15 cellular contexts compared by ENCODE assay signal in the genomic region with DNA sequence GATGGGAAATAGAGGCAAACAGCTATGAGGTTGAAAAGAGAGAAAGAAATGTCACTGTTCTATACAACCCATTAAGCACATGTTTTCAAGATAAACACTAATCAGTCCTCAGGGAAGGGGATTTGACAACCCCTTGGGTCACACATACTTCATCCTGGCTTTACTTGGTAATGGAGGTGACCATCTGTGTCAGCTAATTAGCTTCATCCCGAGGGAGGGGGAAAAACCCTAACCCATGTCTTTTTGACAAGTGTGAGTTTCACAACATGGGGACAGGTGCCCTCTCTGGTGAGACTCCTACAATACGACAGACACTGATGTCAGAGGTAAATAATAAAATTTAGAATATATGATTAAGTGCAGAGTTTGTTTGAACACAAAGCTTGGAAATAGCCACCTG. TPM values are rescaled to one million over a fixed set of nuclear protein-coding genes. Genes with fewer than 3 reads are reported as not detected.
A peak's percentile ranks its signal among the peaks of the same experiment; 100 is the strongest.
DNase-seq lines count a peak whose midpoint lies in the region; ATAC-seq and TF ChIP-seq lines count a peak whose summit lies in the region.
"Had no signal": no experiment of that assay in that cellular context is flagged by ENCODE, and none has a peak within 500 bp of the region (broad histone marks: within the 10 kb centered on the region; RNA-seq: fewer than 3 reads in every experiment).

No MANE protein-coding gene starts in this region.

- H3K9ac ChIP-seq in endodermal cell (ENCODE audit: extremely low read depth, low read length, poor library complexity, severe bottlenecking), result no peak overlapping the region

- H3K9me3 ChIP-seq in endodermal cell (ENCODE audit: control insufficient read depth, low read length), result peaks cover 12% of the 10 kb centered on the region
- H3K9me3 ChIP-seq: transverse colon had no signal

- H3K4me3 ChIP-seq in endodermal cell (ENCODE audit: low read length), result peak overlapping the region; percentile 99
- H3K4me3 ChIP-seq: lung had no signal

- H3K36me3 ChIP-seq in endodermal cell (ENCODE audit: control insufficient read depth, insufficient read depth, low read length), result no peaks in the 10 kb centered on the region
- H3K36me3 ChIP-seq: transverse colon had no signal

- TF ChIP-seq CTCF in endodermal cell (conservative IDR thresholded peaks at IDR 0.05), result peak; percentile 11

- H3K4me1 ChIP-seq in endodermal cell (ENCODE audit: control insufficient read depth, insufficient read depth, low read length), result peaks cover 9% of the 10 kb centered on the region

- 69 to 70% methylated on average over 2 of the region's 2 CpGs for WGBS in endodermal cell (ENCODE audit: insufficient coverage in 1 of 2, insufficient read length in 1 of 2), 2 experiments

- H3K9me3 Mint-ChIP-seq in activated T-cell treated with anti-CD3 and anti-CD28 coated beads, Interleukin-2, amount 50 U/mL, for 72 hours, result peaks cover 0 to 2% of the 10 kb centered on the region in 2 donors
- H3K9me3 Mint-ChIP-seq in endodermal cell, result peaks cover 12% of the 10 kb centered on the region
- H3K9me3 Mint-ChIP-seq in stimulated activated naive B cell treated with anti-CD40 and anti-IgM and Interleukin-4, amounts not matched to agents 10 μg/mL and 1 μg/mL and 100 μg/mL, for 72 hours, result no peaks in the 10 kb centered on the region

- H3K4me3 Mint-ChIP-seq in activated T-cell treated with anti-CD3 and anti-CD28 coated beads, Interleukin-2, amount 50 U/mL, for 72 hours, result peak overlapping the region; percentile 97 to 99
- peak overlapping the region; percentile 79 for H3K4me3 Mint-ChIP-seq in endodermal cell
- no peak overlapping the region for H3K4me3 Mint-ChIP-seq in stimulated activated naive B cell treated with anti-CD40 and anti-IgM and Interleukin-4, amounts not matched to agents 10 μg/mL and 1 μg/mL and 100 μg/mL, for 72 hours

- no peak overlapping the region for H3K27ac Mint-ChIP-seq in activated T-cell treated with anti-CD3 and anti-CD28 coated beads, Interleukin-2, amount 50 U/mL, for 72 hours
- H3K27ac Mint-ChIP-seq in endodermal cell, result peak overlapping the region; percentile 24
- peak overlapping the region; percentile 20 for H3K27ac Mint-ChIP-seq in stimulated activated naive B cell treated with anti-CD40 and anti-IgM and Interleukin-4, amounts not matched to agents 10 μg/mL and 1 μg/mL and 100 μg/mL, for 72 hours

- H3K4me1 Mint-ChIP-seq in activated T-cell treated with anti-CD3 and anti-CD28 coated beads, Interleukin-2, amount 50 U/mL, for 72 hours (ENCODE audit: low read depth), result peaks cover 38% of the 10 kb centered on the region
- H3K4me1 Mint-ChIP-seq in endodermal cell, result peaks cover 28% of the 10 kb centered on the region
- peaks cover 25 to 51% of the 10 kb centered on the region in 2 donors for H3K4me1 Mint-ChIP-seq in stimulated activated naive B cell treated with anti-CD40 and anti-IgM and Interleukin-4, amounts not matched to agents 10 μg/mL and 1 μg/mL and 100 μg/mL, for 72 hours

- peaks cover 10 to 14% of the 10 kb centered on the region in 2 donors for H3K36me3 Mint-ChIP-seq in activated T-cell treated with anti-CD3 and anti-CD28 coated beads, Interleukin-2, amount 50 U/mL, for 72 hours (ENCODE audit: insufficient read depth in 2 of 2)
- H3K36me3 Mint-ChIP-seq in endodermal cell (ENCODE audit: low read depth), result peaks cover 15% of the 10 kb centered on the region
- peaks cover 2 to 15% of the 10 kb centered on the region in 2 donors for H3K36me3 Mint-ChIP-seq in stimulated activated naive B cell treated with anti-CD40 and anti-IgM and Interleukin-4, amounts not matched to agents 10 μg/mL and 1 μg/mL and 100 μg/mL, for 72 hours

- no peaks in the 10 kb centered on the region for H3K27me3 Mint-ChIP-seq in activated T-cell treated with anti-CD3 and anti-CD28 coated beads, Interleukin-2, amount 50 U/mL, for 72 hours (ENCODE audit: low read depth)
- no peaks in the 10 kb centered on the region for H3K27me3 Mint-ChIP-seq in endodermal cell (ENCODE audit: insufficient read depth)
- no peaks in the 10 kb centered on the region for H3K27me3 Mint-ChIP-seq in stimulated activated naive B cell treated with anti-CD40 and anti-IgM and Interleukin-4, amounts not matched to agents 10 μg/mL and 1 μg/mL and 100 μg/mL, for 72 hours

- DNase-seq in activated T-cell treated with anti-CD3 and anti-CD28 coated beads, Interleukin-2, amount 50 U/mL, for 72 hours, result no peak
- no peak for DNase-seq in activated T-cell treated with anti-CD3 and anti-CD28 coated beads, Interleukin-2, amount 50 U/mL, for 1 hour
- DNase-seq in NCI-H69 (lab: John Stamatoyannopoulos, UW) (peak; percentile 90), endodermal cell (no peak), NCI-H1092 treated with DMSO at 0.1 percent for 48 hours (lab: John Stamatoyannopoulos, UW) (no peak)
- peak; percentile 16 for DNase-seq in stimulated activated naive B cell treated with anti-CD40 and anti-IgM and Interleukin-4, amounts not matched to agents 10 μg/mL and 1 μg/mL and 100 μg/mL, for 72 hours
- DNase-seq: activated CD4-positive, alpha-beta T cell treated with anti-CD3 and anti-CD28 coated beads for 4 hours; AML-193; effector CD8-positive, alpha-beta T cell; NCI-H2227 treated with DMSO at 0.1 percent for 48 hours; SIG-M5; transverse colon had no signal

- H3K27ac ChIP-seq in endodermal cell (ENCODE audit: low read depth, low read length), result no peak overlapping the region

- ATAC-seq in activated T-cell treated with anti-CD3 and anti-CD28 coated beads, Interleukin-2, amount 50 U/mL, for 72 hours (replicated peaks in 1 of 2), result no peak
- ATAC-seq in stimulated activated naive B cell treated with anti-CD40 and anti-IgM and Interleukin-4, amounts not matched to agents 10 μg/mL and 1 μg/mL and 100 μg/mL, for 72 hours (replicated peaks), result no peak
- ATAC-seq in SK-N-SH treated with all-trans-retinoic acid at 6 μM for 48 hours (no peak), HG02763 (IDR thresholded peaks at IDR 0.05; ENCODE audit: unreplicated experiment) (no peak)

- no peaks in the 10 kb centered on the region for H3K27me3 ChIP-seq in endodermal cell (ENCODE audit: control insufficient read depth, insufficient read depth, low read length, poor library complexity, severe bottlenecking)
- H3K27me3 ChIP-seq: transverse colon had no signal

TF ChIP-seq in SK-N-SH treated with all-trans-retinoic acid at 6 μM for 48 hours, 23 proteins besides CTCF, POLR2A, EP300 and RAD21:
- TF ChIP-seq ZFP3 (CRISPR knock-in tag; IDR thresholded peaks at IDR 0.05) (no peak), OSR1 (CRISPR knock-in tag; IDR thresholded peaks at IDR 0.05) (no peak), SNAI2 (CRISPR knock-in tag; IDR thresholded peaks at IDR 0.05) (no peak), CREB5 (CRISPR knock-in tag; IDR thresholded peaks at IDR 0.05; ENCODE audit: low read depth) (no peak), ESRRG (CRISPR knock-in tag; IDR thresholded peaks at IDR 0.05) (no peak), ZFP30 (CRISPR knock-in tag; IDR thresholded peaks at IDR 0.05) (no peak), GLIS3 (CRISPR knock-in tag; IDR thresholded peaks at IDR 0.05) (no peak)
- TF ChIP-seq, protein P1, sequence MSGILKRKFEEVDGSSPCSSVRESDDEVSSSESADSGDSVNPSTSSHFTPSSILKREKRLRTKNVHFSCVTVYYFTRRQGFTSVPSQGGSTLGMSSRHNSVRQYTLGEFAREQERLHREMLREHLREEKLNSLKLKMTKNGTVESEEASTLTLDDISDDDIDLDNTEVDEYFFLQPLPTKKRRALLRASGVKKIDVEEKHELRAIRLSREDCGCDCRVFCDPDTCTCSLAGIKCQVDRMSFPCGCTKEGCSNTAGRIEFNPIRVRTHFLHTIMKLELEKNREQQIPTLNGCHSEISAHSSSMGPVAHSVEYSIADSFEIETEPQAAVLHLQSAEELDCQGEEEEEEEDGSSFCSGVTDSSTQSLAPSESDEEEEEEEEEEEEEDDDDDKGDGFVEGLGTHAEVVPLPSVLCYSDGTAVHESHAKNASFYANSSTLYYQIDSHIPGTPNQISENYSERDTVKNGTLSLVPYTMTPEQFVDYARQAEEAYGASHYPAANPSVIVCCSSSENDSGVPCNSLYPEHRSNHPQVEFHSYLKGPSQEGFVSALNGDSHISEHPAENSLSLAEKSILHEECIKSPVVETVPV (CRISPR knock-in tag; IDR thresholded peaks at IDR 0.05), result no peak
- TF ChIP-seq, protein P2, sequence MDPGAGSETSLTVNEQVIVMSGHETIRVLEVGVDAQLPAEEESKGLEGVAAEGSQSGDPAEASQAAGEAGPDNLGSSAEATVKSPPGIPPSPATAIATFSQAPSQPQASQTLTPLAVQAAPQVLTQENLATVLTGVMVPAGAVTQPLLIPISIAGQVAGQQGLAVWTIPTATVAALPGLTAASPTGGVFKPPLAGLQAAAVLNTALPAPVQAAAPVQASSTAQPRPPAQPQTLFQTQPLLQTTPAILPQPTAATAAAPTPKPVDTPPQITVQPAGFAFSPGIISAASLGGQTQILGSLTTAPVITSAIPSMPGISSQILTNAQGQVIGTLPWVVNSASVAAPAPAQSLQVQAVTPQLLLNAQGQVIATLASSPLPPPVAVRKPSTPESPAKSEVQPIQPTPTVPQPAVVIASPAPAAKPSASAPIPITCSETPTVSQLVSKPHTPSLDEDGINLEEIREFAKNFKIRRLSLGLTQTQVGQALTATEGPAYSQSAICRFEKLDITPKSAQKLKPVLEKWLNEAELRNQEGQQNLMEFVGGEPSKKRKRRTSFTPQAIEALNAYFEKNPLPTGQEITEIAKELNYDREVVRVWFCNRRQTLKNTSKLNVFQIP (CRISPR knock-in tag; IDR thresholded peaks at IDR 0.05; ENCODE audit: borderline replicate concordance, low read depth), result no peak

RNA-seq across cellular contexts. Expression of gene ZNF611, which starts 43.1 kb away (rescaled TPM):
- total RNA-seq in activated T-cell treated with anti-CD3 and anti-CD28 coated beads, Interleukin-2, amount 50 U/mL, for 72 hours, result 10 to 100 TPM; 21.3 to 24.7 TPM
- 100 to 1,000 TPM in 1 of 2 donors, 10 to 100 TPM in 1; 96.9 to 136 TPM for total RNA-seq in endodermal cell
- 12.4 TPM for polyA plus RNA-seq in endodermal cell (2013, experiment 1 of 2)
- 15.0 TPM for polyA plus RNA-seq in endodermal cell (2013, experiment 2 of 2)

RNA-seq across cellular contexts. Expression of gene ZNF83, which starts 53.6 kb away (rescaled TPM):
- 10 to 100 TPM; 47.4 to 52.8 TPM for total RNA-seq in activated T-cell treated with anti-CD3 and anti-CD28 coated beads, Interleukin-2, amount 50 U/mL, for 72 hours
- 10 to 100 TPM; 59.0 to 88.7 TPM for total RNA-seq in endodermal cell
- 62.8 TPM for polyA plus RNA-seq in endodermal cell (2013, experiment 1 of 2)
- polyA plus RNA-seq in endodermal cell (2013, experiment 2 of 2), result 60.8 TPM

Comparison
In these comparisons a context has a peak if more than half of its experiments do, and no peak if none do; other contexts are left out.
1. DNase-seq: peak in NCI-H69 (single experiment) and stimulated activated naive B cell treated with anti-CD40 and anti-IgM and Interleukin-4, amounts not matched to agents 10 μg/mL and 1 μg/mL and 100 μg/mL, for 72 hours (single experiment); none in activated T-cell treated with anti-CD3 and anti-CD28 coated beads, Interleukin-2, amount 50 U/mL, for 72 hours (0 of 2), activated T-cell treated with anti-CD3 and anti-CD28 coated beads, Interleukin-2, amount 50 U/mL, for 1 hour (single experiment), endodermal cell (single experiment) and NCI-H1092 treated with DMSO at 0.1 percent for 48 hours (single experiment).
2. H3K4me3 Mint-ChIP-seq: peak in activated T-cell treated with anti-CD3 and anti-CD28 coated beads, Interleukin-2, amount 50 U/mL, for 72 hours (2 of 2) and endodermal cell (single experiment); none in stimulated activated naive B cell treated with anti-CD40 and anti-IgM and Interleukin-4, amounts not matched to agents 10 μg/mL and 1 μg/mL and 100 μg/mL, for 72 hours (0 of 2).